ENCODE assay signal across 3 cellular contexts in genomic region chr4:68658672-68659071, GRCh38.
TF ChIP-seq lines count a peak whose summit lies in the region.

No MANE protein-coding gene starts in this region.

TF ChIP-seq in A549, 52 proteins besides CTCF, POLR2A, EP300 and RAD21:
- TF ChIP-seq ZC3H11A (IDR thresholded peaks at IDR 0.05) (no peak), GATA3 (IDR thresholded peaks at IDR 0.05; ENCODE audit: borderline replicate concordance) (peak; percentile 85), PHF8 (IDR thresholded peaks at IDR 0.05; ENCODE audit: borderline replicate concordance, low read depth) (no peak)
TF ChIP-seq in A549: peak in this region for 1.

TF ChIP-seq in GM23338, 12 proteins besides CTCF, POLR2A, EP300 and RAD21:
- TF ChIP-seq POLR2AphosphoS5 (IDR thresholded peaks at IDR 0.05; ENCODE audit: low read depth): no peak

TF ChIP-seq in HepG2, 621 proteins besides CTCF, POLR2A, EP300 and RAD21 (continues in another document):
- TF ChIP-seq ATF1 (CRISPR knock-in tag; IDR thresholded peaks at IDR 0.05) (no peak), ZNF609 (CRISPR knock-in tag; IDR thresholded peaks at IDR 0.05; ENCODE audit: borderline replicate concordance) (peak; percentile 69; the same call in 1 of the 2 replicates), PPARG (CRISPR knock-in tag; conservative IDR thresholded peaks at IDR 0.05) (no peak), CREB1 (IDR thresholded peaks at IDR 0.05) (no peak), CREB1 (CRISPR knock-in tag; IDR thresholded peaks at IDR 0.05) (peak; percentile 40; the same call in 1 of the 2 replicates), ZMYM4 (CRISPR knock-in tag; IDR thresholded peaks at IDR 0.05) (peak; percentile 46; the same call in 1 of the 2 replicates), ZBTB7A (CRISPR knock-in tag; IDR thresholded peaks at IDR 0.05) (no peak), TBL1XR1 (IDR thresholded peaks at IDR 0.05; ENCODE audit: borderline replicate concordance, low read length, partially characterized antibody) (no peak), ARID5B (CRISPR knock-in tag; IDR thresholded peaks at IDR 0.05) (peak; percentile 74), MIXL1 (CRISPR knock-in tag; IDR thresholded peaks at IDR 0.05) (peak; percentile 70; the same call in 1 of the 2 replicates), REXO4 (CRISPR knock-in tag; IDR thresholded peaks at IDR 0.05; ENCODE audit: borderline replicate concordance) (no peak), TFAP4 (IDR thresholded peaks at IDR 0.05; ENCODE audit: borderline replicate concordance, low read depth) (no peak), FOXA3 (CRISPR knock-in tag; IDR thresholded peaks at IDR 0.05) (peak; percentile 60; the same call in 1 of the 2 replicates), PHF5A (CRISPR knock-in tag; IDR thresholded peaks at IDR 0.05; ENCODE audit: low read depth, unreplicated experiment) (no peak), ZNF362 (CRISPR knock-in tag; IDR thresholded peaks at IDR 0.05; ENCODE audit: borderline replicate concordance) (peak; percentile 68; the same call in 1 of the 2 replicates), NCOA2 (CRISPR knock-in tag; IDR thresholded peaks at IDR 0.05) (peak; percentile 83; the same call in 1 of the 2 replicates), RARA (CRISPR knock-in tag; IDR thresholded peaks at IDR 0.05) (peak; percentile 55), NONO (IDR thresholded peaks at IDR 0.05) (no peak), NONO (CRISPR knock-in tag; conservative IDR thresholded peaks at IDR 0.05) (no peak), ZNF138 (CRISPR knock-in tag; IDR thresholded peaks at IDR 0.05; ENCODE audit: low read depth) (no peak), PRMT3 (CRISPR knock-in tag; IDR thresholded peaks at IDR 0.05; ENCODE audit: borderline replicate concordance, low read depth) (no peak), ZNF570 (CRISPR knock-in tag; IDR thresholded peaks at IDR 0.05; ENCODE audit: borderline replicate concordance) (no peak), TBX3 (IDR thresholded peaks at IDR 0.05; ENCODE audit: borderline replicate concordance) (no peak), ZNF510 (CRISPR knock-in tag; IDR thresholded peaks at IDR 0.05; ENCODE audit: low read depth) (no peak), HDAC2 (CRISPR knock-in tag; IDR thresholded peaks at IDR 0.05) (peak; percentile 21; the same call in 1 of the 2 replicates), ZNF12 (CRISPR knock-in tag; IDR thresholded peaks at IDR 0.05) (no peak; the same call in 1 of the 2 replicates), BCL6 (CRISPR knock-in tag; IDR thresholded peaks at IDR 0.05) (peak; percentile 91), ZFP36 (IDR thresholded peaks at IDR 0.05; ENCODE audit: borderline replicate concordance, low read depth, low read length, partially characterized antibody) (no peak), CENPT (CRISPR knock-in tag; IDR thresholded peaks at IDR 0.05; ENCODE audit: low read depth) (no peak), ZNF260 (CRISPR knock-in tag; IDR thresholded peaks at IDR 0.05; ENCODE audit: borderline replicate concordance, low read depth) (no peak), ZSCAN25 (CRISPR knock-in tag; IDR thresholded peaks at IDR 0.05) (no peak), ZNF598 (CRISPR knock-in tag; IDR thresholded peaks at IDR 0.05; ENCODE audit: borderline replicate concordance) (no peak), DNMT3B (CRISPR knock-in tag; conservative IDR thresholded peaks at IDR 0.05) (no peak), ZNF350 (CRISPR knock-in tag; IDR thresholded peaks at IDR 0.05; ENCODE audit: borderline replicate concordance, low read depth) (no peak), KMT2B (CRISPR knock-in tag; IDR thresholded peaks at IDR 0.05) (no peak)
- TF ChIP-seq, protein P1, sequence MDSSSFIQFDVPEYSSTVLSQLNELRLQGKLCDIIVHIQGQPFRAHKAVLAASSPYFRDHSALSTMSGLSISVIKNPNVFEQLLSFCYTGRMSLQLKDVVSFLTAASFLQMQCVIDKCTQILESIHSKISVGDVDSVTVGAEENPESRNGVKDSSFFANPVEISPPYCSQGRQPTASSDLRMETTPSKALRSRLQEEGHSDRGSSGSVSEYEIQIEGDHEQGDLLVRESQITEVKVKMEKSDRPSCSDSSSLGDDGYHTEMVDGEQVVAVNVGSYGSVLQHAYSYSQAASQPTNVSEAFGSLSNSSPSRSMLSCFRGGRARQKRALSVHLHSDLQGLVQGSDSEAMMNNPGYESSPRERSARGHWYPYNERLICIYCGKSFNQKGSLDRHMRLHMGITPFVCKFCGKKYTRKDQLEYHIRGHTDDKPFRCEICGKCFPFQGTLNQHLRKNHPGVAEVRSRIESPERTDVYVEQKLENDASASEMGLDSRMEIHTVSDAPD (CRISPR knock-in tag; IDR thresholded peaks at IDR 0.05): no peak
- TF ChIP-seq, protein P2, sequence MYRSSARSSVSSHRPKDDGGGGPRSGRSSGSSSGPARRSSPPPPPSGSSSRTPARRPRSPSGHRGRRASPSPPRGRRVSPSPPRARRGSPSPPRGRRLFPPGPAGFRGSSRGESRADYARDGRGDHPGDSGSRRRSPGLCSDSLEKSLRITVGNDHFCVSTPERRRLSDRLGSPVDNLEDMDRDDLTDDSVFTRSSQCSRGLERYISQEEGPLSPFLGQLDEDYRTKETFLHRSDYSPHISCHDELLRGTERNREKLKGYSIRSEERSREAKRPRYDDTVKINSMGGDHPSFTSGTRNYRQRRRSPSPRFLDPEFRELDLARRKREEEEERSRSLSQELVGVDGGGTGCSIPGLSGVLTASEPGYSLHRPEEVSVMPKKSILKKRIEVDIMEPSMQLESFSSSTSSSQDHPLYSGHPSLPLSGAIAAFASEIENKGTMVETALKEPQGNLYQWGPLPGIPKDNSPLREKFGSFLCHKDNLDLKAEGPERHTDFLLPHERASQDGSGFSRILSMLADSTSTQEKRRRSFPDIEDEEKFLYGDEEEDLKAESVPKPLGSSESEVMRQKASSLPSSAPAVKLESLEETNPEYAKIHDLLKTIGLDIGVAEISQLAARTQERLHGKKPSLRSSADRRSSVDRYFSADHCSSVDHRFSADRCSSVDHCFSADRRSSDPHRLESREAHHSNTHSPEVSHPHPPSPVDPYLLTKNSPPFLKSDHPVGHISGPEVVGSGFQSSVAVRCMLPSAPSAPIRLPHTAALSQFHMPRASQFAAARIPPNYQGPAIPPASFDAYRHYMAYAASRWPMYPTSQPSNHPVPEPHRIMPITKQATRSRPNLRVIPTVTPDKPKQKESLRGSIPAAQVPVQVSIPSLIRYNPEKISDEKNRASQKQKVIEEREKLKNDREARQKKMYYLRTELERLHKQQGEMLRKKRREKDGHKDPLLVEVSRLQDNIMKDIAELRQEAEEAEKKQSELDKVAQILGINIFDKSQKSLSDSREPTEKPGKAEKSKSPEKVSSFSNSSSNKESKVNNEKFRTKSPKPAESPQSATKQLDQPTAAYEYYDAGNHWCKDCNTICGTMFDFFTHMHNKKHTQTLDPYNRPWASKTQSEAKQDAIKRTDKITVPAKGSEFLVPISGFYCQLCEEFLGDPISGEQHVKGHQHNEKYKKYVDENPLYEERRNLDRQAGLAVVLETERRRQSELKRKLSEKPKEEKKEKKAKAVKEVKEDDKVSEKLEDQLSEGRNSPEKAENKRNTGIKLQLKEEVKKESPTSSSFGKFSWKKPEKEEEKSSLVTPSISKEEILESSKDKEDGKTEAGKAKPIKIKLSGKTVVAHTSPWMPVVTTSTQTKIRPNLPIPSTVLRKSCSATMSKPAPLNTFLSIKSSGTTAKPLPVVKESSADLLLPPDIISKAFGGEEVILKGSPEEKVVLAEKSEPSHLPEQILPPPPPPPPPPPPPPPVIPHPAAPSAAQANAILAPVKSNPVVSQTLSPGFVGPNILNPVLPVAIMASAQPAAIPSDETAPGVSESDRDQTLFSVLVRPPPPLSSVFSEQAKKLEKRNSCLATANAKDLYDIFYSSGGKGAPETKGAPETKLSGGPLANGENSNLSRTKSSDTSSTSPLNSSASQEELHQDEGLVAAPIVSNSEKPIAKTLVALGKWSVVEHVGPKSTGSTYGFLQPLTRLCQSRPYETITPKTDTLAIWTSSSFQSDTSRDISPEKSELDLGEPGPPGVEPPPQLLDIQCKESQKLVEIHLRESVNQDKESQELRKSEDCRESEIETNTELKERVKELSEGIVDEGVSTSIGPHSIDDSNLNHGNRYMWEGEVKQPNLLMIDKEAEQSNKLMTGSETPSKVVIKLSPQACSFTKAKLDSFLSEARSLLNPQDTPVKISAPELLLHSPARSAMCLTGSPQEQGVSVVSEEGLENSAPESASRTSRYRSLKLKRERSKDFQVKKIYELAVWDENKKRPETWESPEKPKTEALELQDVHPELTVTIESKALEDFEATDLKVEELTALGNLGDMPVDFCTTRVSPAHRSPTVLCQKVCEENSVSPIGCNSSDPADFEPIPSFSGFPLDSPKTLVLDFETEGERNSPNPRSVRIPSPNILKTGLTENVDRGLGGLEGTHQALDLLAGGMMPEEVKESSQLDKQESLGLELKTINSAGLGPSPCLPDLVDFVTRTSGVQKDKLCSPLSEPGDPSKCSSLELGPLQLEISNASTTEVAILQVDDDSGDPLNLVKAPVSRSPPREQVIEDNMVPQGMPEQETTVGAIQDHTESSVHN (CRISPR knock-in tag; IDR thresholded peaks at IDR 0.05): no peak
